23 cellular contexts compared by ENCODE assay signal in genomic region chr9:129629251-129629650, GRCh38. TPM values are rescaled to one million over a fixed set of nuclear protein-coding genes. Genes with fewer than 3 reads are reported as not detected.
A peak's percentile ranks its signal among the peaks of the same experiment; 100 is the strongest.
DNase-seq lines count a peak whose midpoint lies in the region; ATAC-seq, FAIRE-seq and TF ChIP-seq lines count a peak whose summit lies in the region.
"Had no signal": no experiment of that assay in that cellular context is flagged by ENCODE, and none has a peak within 500 bp of the region (broad histone marks: within the 10 kb centered on the region; RNA-seq: fewer than 3 reads in every experiment).

No MANE protein-coding gene starts in this region.

- no peak for TF ChIP-seq RAD21 in A549 (conservative IDR thresholded peaks at IDR 0.05 in 1 of 2, IDR thresholded peaks at IDR 0.05 in 1 of 2)

- H3K36me3 Mint-ChIP-seq in activated T-helper 2 cell treated with anti-CD3 and anti-CD28 coated beads, Interferon-gamma antibody, Interleukin-2, Interleukin-4, amounts not matched to agents 10 μg/mL and 5 μg/mL and 100 μg/mL, durations not matched to agents 14 hours and 24 hours and 36 hours (ENCODE audit: low read depth) = peaks cover 51% of the 10 kb centered on the region
- no peaks in the 10 kb centered on the region for H3K36me3 Mint-ChIP-seq in natural killer cell treated with Interleukin-12 subunit alpha and Interleukin-12 subunit beta and Interleukin-15 and Interleukin-18, amount 100 ng/mL, for 72 hours
- H3K36me3 Mint-ChIP-seq in progenitor cell of endocrine pancreas (ENCODE audit: insufficient read depth) = peaks cover 2% of the 10 kb centered on the region

- no peaks in the 10 kb centered on the region for H3K27me3 ChIP-seq in BLaER1 treated with 17β-estradiol and CSF1 and Interleukin-3, amounts not matched to agents 10 nM and 100 nM
- H3K27me3 ChIP-seq: BE2C, body of pancreas, esophagus squamous epithelium, neutrophil had no signal

- peak overlapping the region; percentile 86; the same call in 2 of the 3 replicates for H3K4me2 ChIP-seq in A549
- H3K4me2 ChIP-seq in BLaER1 treated with 17β-estradiol and CSF1 and Interleukin-3, amounts not matched to agents 10 nM and 100 nM = peak overlapping the region in 10 of 11 experiments; percentile 45 to 100 (median 94); a peak in 19 of 22 replicates

- H3K4me3 ChIP-seq in A549 = no peak overlapping the region
- H3K4me3 ChIP-seq in BLaER1 treated with 17β-estradiol and CSF1 and Interleukin-3, amounts not matched to agents 10 nM and 100 nM = no peak overlapping the region
- H3K4me3 ChIP-seq: body of pancreas, esophagus squamous epithelium had no signal

- TF ChIP-seq CTCF in A549 (IDR thresholded peaks at IDR 0.05) (no peak), progenitor cell of endocrine pancreas (IDR thresholded peaks at IDR 0.05; ENCODE audit: unreplicated experiment) (no peak)

- CTCF ChIA-PET in A549 (lab: Yijun Ruan, JAX) = interaction anchor here (0.6 to 26.2 kb wide), 8 partner anchors 9 to 496 kb away, joined by 3 to 947 read pairs (median 10); partner anchors contain the start of genes ASB6 and C9orf50

- H3K9me3 Mint-ChIP-seq in activated T-helper 2 cell treated with anti-CD3 and anti-CD28 coated beads, Interferon-gamma antibody, Interleukin-2, Interleukin-4, amounts not matched to agents 10 μg/mL and 5 μg/mL and 100 μg/mL, durations not matched to agents 14 hours and 24 hours and 36 hours = no peaks in the 10 kb centered on the region
- H3K9me3 Mint-ChIP-seq in natural killer cell treated with Interleukin-12 subunit alpha and Interleukin-12 subunit beta and Interleukin-15 and Interleukin-18, amount 100 ng/mL, for 72 hours = no peaks in the 10 kb centered on the region
- no peaks in the 10 kb centered on the region for H3K9me3 Mint-ChIP-seq in progenitor cell of endocrine pancreas (ENCODE audit: low read depth)
- H3K9me3 Mint-ChIP-seq: activated CD4-positive, alpha-beta T cell treated with anti-CD3 and anti-CD28 coated beads, Interleukin-2, amount 10 ng/mL, durations not matched to agents 24 days and 14 days had no signal

- WGBS in A549 (ENCODE audit: missing lambda C conversion rate) = 88% methylated on average over 5 of the region's 5 CpGs

- peak overlapping the region in 9 of 11 experiments; percentile 11 to 98 (median 91); a peak in 13 of 22 replicates for H3K9ac ChIP-seq in BLaER1 treated with 17β-estradiol and CSF1 and Interleukin-3, amounts not matched to agents 10 nM and 100 nM

- POLR2A ChIA-PET in A549 (lab: Yijun Ruan, JAX) = no interaction called here

- peaks cover 24% of the 10 kb centered on the region for H3K4me1 ChIP-seq in A549
- peaks cover 72 to 81% (median 75%) of the 10 kb centered on the region in 10 experiments for H3K4me1 ChIP-seq in BLaER1 treated with 17β-estradiol and CSF1 and Interleukin-3, amounts not matched to agents 10 nM and 100 nM

- peaks cover 28 to 69% (median 61%) of the 10 kb centered on the region in 11 experiments for H3K36me3 ChIP-seq in BLaER1 treated with 17β-estradiol and CSF1 and Interleukin-3, amounts not matched to agents 10 nM and 100 nM

- H3K9me3 ChIP-seq in A549 = no peaks in the 10 kb centered on the region
- H3K9me3 ChIP-seq in BLaER1 treated with 17β-estradiol and CSF1 and Interleukin-3, amounts not matched to agents 10 nM and 100 nM (replicated peaks in 1 of 11) = no peaks in the 10 kb centered on the region
- H3K9me3 ChIP-seq: BE2C, body of pancreas, esophagus squamous epithelium, neutrophil had no signal

- no peak for FAIRE-seq in A549 (lab: Jason Lieb, UNC)
- FAIRE-seq: GM18507 had no signal

- H3K4me1 Mint-ChIP-seq in activated T-helper 2 cell treated with anti-CD3 and anti-CD28 coated beads, Interferon-gamma antibody, Interleukin-2, Interleukin-4, amounts not matched to agents 10 μg/mL and 5 μg/mL and 100 μg/mL, durations not matched to agents 14 hours and 24 hours and 36 hours (ENCODE audit: low read depth) = peaks cover 42% of the 10 kb centered on the region
- H3K4me1 Mint-ChIP-seq in natural killer cell treated with Interleukin-12 subunit alpha and Interleukin-12 subunit beta and Interleukin-15 and Interleukin-18, amount 100 ng/mL, for 72 hours (ENCODE audit: low read depth in 2 of 2) = peaks cover 49 to 50% of the 10 kb centered on the region in 2 donors
- H3K4me1 Mint-ChIP-seq in progenitor cell of endocrine pancreas (ENCODE audit: low read depth) = peaks cover 16% of the 10 kb centered on the region

- no peak for ATAC-seq in A549
- no peak for ATAC-seq in natural killer cell treated with Interleukin-12 subunit alpha and Interleukin-12 subunit beta and Interleukin-15 and Interleukin-18, amount 100 ng/mL, for 72 hours
- no peak for ATAC-seq in GM19351 (IDR thresholded peaks at IDR 0.05; ENCODE audit: unreplicated experiment)
- ATAC-seq in esophagus mucosa = no peak
- ATAC-seq: body of pancreas, HCT116, PC-3, right cardiac atrium had no signal

- intact Hi-C loops in activated T-helper 2 cell treated with anti-CD3 and anti-CD28 coated beads, Interferon-gamma antibody, Interleukin-2, Interleukin-4, amounts not matched to agents 10 μg/mL and 5 μg/mL and 100 μg/mL, durations not matched to agents 14 hours and 24 hours and 36 hours (cut with micrococcal nuclease) = loop anchor here (10.0 kb wide), 1 partner anchor 144 kb away; no protein-coding TSS in a partner anchor

- TF ChIP-seq POLR2A in A549 (IDR thresholded peaks at IDR 0.05; ENCODE audit: low read length) = no peak

- peak overlapping the region; percentile 21 for H3K4me3 Mint-ChIP-seq in activated T-helper 2 cell treated with anti-CD3 and anti-CD28 coated beads, Interferon-gamma antibody, Interleukin-2, Interleukin-4, amounts not matched to agents 10 μg/mL and 5 μg/mL and 100 μg/mL, durations not matched to agents 14 hours and 24 hours and 36 hours (ENCODE audit: low read depth)
- H3K4me3 Mint-ChIP-seq in natural killer cell treated with Interleukin-12 subunit alpha and Interleukin-12 subunit beta and Interleukin-15 and Interleukin-18, amount 100 ng/mL, for 72 hours = peak overlapping the region; percentile 30
- no peak overlapping the region for H3K4me3 Mint-ChIP-seq in progenitor cell of endocrine pancreas (ENCODE audit: low read depth)
- H3K4me3 Mint-ChIP-seq: activated CD4-positive, alpha-beta T cell treated with anti-CD3 and anti-CD28 coated beads, Interleukin-2, amount 10 ng/mL, durations not matched to agents 24 days and 14 days had no signal

- no peaks in the 10 kb centered on the region for H3K27me3 Mint-ChIP-seq in activated T-helper 2 cell treated with anti-CD3 and anti-CD28 coated beads, Interferon-gamma antibody, Interleukin-2, Interleukin-4, amounts not matched to agents 10 μg/mL and 5 μg/mL and 100 μg/mL, durations not matched to agents 14 hours and 24 hours and 36 hours (ENCODE audit: low read depth)
- H3K27me3 Mint-ChIP-seq in natural killer cell treated with Interleukin-12 subunit alpha and Interleukin-12 subunit beta and Interleukin-15 and Interleukin-18, amount 100 ng/mL, for 72 hours = no peaks in the 10 kb centered on the region
- no peaks in the 10 kb centered on the region for H3K27me3 Mint-ChIP-seq in progenitor cell of endocrine pancreas
- H3K27me3 Mint-ChIP-seq: activated CD4-positive, alpha-beta T cell treated with anti-CD3 and anti-CD28 coated beads, Interleukin-2, amount 10 ng/mL, durations not matched to agents 24 days and 14 days had no signal

- peaks cover 68 to 78% (median 73%) of the 10 kb centered on the region in 11 experiments for H4K20me1 ChIP-seq in BLaER1 treated with 17β-estradiol and CSF1 and Interleukin-3, amounts not matched to agents 10 nM and 100 nM

- DNase-seq in A549 (ENCODE audit: low read depth in 1 of 2, low spot score in 1 of 2) (no peak), progenitor cell of endocrine pancreas (ENCODE audit: low spot score, unreplicated experiment) (no peak)
- DNase-seq in activated T-helper 2 cell treated with anti-CD3 and anti-CD28 coated beads, Interferon-gamma antibody, Interleukin-2, Interleukin-4, amounts not matched to agents 10 μg/mL and 5 μg/mL and 100 μg/mL, durations not matched to agents 14 hours and 24 hours and 36 hours (ENCODE audit: low spot score) = no peak
- no peak for DNase-seq in natural killer cell treated with Interleukin-12 subunit alpha and Interleukin-12 subunit beta and Interleukin-15 and Interleukin-18, amount 100 ng/mL, for 72 hours (ENCODE audit: low spot score)
- DNase-seq: activated CD4-positive, alpha-beta T cell treated with anti-CD3 and anti-CD28 coated beads, Interleukin-2, amount 10 ng/mL, durations not matched to agents 24 days and 14 days; BE2C; body of pancreas; DMS153; esophagus squamous epithelium; mesendoderm; MM.1S; NCI-H187; PC-3; right cardiac atrium; stimulated activated CD4-positive, alpha-beta T cell treated with anti-CD3 and anti-CD28 coated beads, Interleukin-2, amount 100 ng/mL, for 24 hours; substantia nigra had no signal

- no peak overlapping the region for H3K27ac Mint-ChIP-seq in activated T-helper 2 cell treated with anti-CD3 and anti-CD28 coated beads, Interferon-gamma antibody, Interleukin-2, Interleukin-4, amounts not matched to agents 10 μg/mL and 5 μg/mL and 100 μg/mL, durations not matched to agents 14 hours and 24 hours and 36 hours
- H3K27ac Mint-ChIP-seq in natural killer cell treated with Interleukin-12 subunit alpha and Interleukin-12 subunit beta and Interleukin-15 and Interleukin-18, amount 100 ng/mL, for 72 hours = peak overlapping the region; percentile 26 to 53
- no peak overlapping the region for H3K27ac Mint-ChIP-seq in progenitor cell of endocrine pancreas

- no peak overlapping the region for H3K27ac ChIP-seq in A549
- peak overlapping the region in 1 of 11 experiments; percentile 99; a peak in 2 of 22 replicates for H3K27ac ChIP-seq in BLaER1 treated with 17β-estradiol and CSF1 and Interleukin-3, amounts not matched to agents 10 nM and 100 nM
- H3K27ac ChIP-seq: body of pancreas, esophagus squamous epithelium, neutrophil had no signal

- TF ChIP-seq EP300 in A549 (IDR thresholded peaks at IDR 0.05) = no peak

RNA-seq across cellular contexts. Expression of gene NTMT1, which starts 3.3 kb away (rescaled TPM):
- polyA plus RNA-seq in A549 (2011; rRNA removed) = 39.2 and 49.4 TPM in 2 replicates
- 114 and 118 TPM in 2 replicates for polyA plus RNA-seq in A549 (2012; cell fraction: cytosol; rRNA removed)
- polyA plus RNA-seq in A549 (2012; cell fraction: nucleus; rRNA removed) = 71.4 and 87.0 TPM in 2 replicates
- polyA plus RNA-seq in A549 (2017; fragmentation: RNase III; extraction: RNeasy Plus Mini Kit Qiagen cat#74134 plus additional on column Dnase treatment) = 75.8 to 96.4 TPM (median 92.2 TPM) in 3 replicates
- polyA minus RNA-seq in A549 (2011; rRNA and poly(A)+ RNA removed) = 29.6 and 37.6 TPM in 2 replicates
- total RNA-seq in activated T-helper 2 cell treated with anti-CD3 and anti-CD28 coated beads, Interferon-gamma antibody, Interleukin-2, Interleukin-4, amounts not matched to agents 10 μg/mL and 5 μg/mL and 100 μg/mL, durations not matched to agents 14 hours and 24 hours and 36 hours = 58.4 and 61.5 TPM in 2 replicates
- total RNA-seq in natural killer cell treated with Interleukin-12 subunit alpha and Interleukin-12 subunit beta and Interleukin-15 and Interleukin-18, amount 100 ng/mL, for 72 hours = 10 to 100 TPM; 28.9 to 63.1 TPM
- 25.9 and 26.8 TPM in 2 replicates for total RNA-seq in progenitor cell of endocrine pancreas
- 18.8 TPM for total RNA-seq in esophagus mucosa

RNA-seq across cellular contexts. Expression of gene C9orf50, which starts 8.3 kb away (rescaled TPM):
- polyA plus RNA-seq in A549 (2011; rRNA removed) (0.10 TPM in 1 of 2 replicates, not detected in the other), A549 (2017; fragmentation: RNase III; extraction: RNeasy Plus Mini Kit Qiagen cat#74134 plus additional on column Dnase treatment) (0.05 TPM in 1 of 3 replicates, not detected in the others)
- 0.08 TPM in 1 of 2 replicates, not detected in the other for polyA plus RNA-seq in A549 (2012; cell fraction: cytosol; rRNA removed)
- 0.07 TPM in 1 of 2 replicates, not detected in the other for polyA plus RNA-seq in A549 (2012; cell fraction: nucleus; rRNA removed)
- polyA minus RNA-seq in A549 (2011; rRNA and poly(A)+ RNA removed) = not detected in 2 replicates
- total RNA-seq in activated T-helper 2 cell treated with anti-CD3 and anti-CD28 coated beads, Interferon-gamma antibody, Interleukin-2, Interleukin-4, amounts not matched to agents 10 μg/mL and 5 μg/mL and 100 μg/mL, durations not matched to agents 14 hours and 24 hours and 36 hours = not detected in 2 replicates
- not detected for total RNA-seq in natural killer cell treated with Interleukin-12 subunit alpha and Interleukin-12 subunit beta and Interleukin-15 and Interleukin-18, amount 100 ng/mL, for 72 hours
- total RNA-seq in progenitor cell of endocrine pancreas (0.27 and 0.43 TPM in 2 replicates), esophagus mucosa (not detected)
- total RNA-seq: activated CD4-positive, alpha-beta T cell treated with anti-CD3 and anti-CD28 coated beads, Interleukin-2, amount 10 ng/mL, durations not matched to agents 24 days and 14 days; body of pancreas; esophagus squamous epithelium; PC-3; SK-MEL-5 had no signal
- polyA plus RNA-seq: right cardiac atrium had no signal

RNA-seq across cellular contexts. Expression of gene ASB6, which starts 12.7 kb away (rescaled TPM):
- 9.2 and 9.4 TPM in 2 replicates for polyA plus RNA-seq in A549 (2011; rRNA removed)
- 19.0 and 23.7 TPM in 2 replicates for polyA plus RNA-seq in A549 (2012; cell fraction: cytosol; rRNA removed)
- polyA plus RNA-seq in A549 (2012; cell fraction: nucleus; rRNA removed) = 31.4 and 37.7 TPM in 2 replicates
- 16.3 to 17.3 TPM (median 16.3 TPM) in 3 replicates for polyA plus RNA-seq in A549 (2017; fragmentation: RNase III; extraction: RNeasy Plus Mini Kit Qiagen cat#74134 plus additional on column Dnase treatment)
- 7.4 and 8.4 TPM in 2 replicates for polyA minus RNA-seq in A549 (2011; rRNA and poly(A)+ RNA removed)
- total RNA-seq in activated T-helper 2 cell treated with anti-CD3 and anti-CD28 coated beads, Interferon-gamma antibody, Interleukin-2, Interleukin-4, amounts not matched to agents 10 μg/mL and 5 μg/mL and 100 μg/mL, durations not matched to agents 14 hours and 24 hours and 36 hours = 21.4 and 22.1 TPM in 2 replicates
- total RNA-seq in natural killer cell treated with Interleukin-12 subunit alpha and Interleukin-12 subunit beta and Interleukin-15 and Interleukin-18, amount 100 ng/mL, for 72 hours = 10 to 100 TPM; 31.0 to 42.5 TPM
- total RNA-seq in progenitor cell of endocrine pancreas = 19.7 and 20.5 TPM in 2 replicates
- 11.4 TPM for total RNA-seq in esophagus mucosa

RNA-seq across cellular contexts. Expression of gene PRRX2, which starts 36.2 kb away (rescaled TPM):
- polyA plus RNA-seq in A549 (2011; rRNA removed) (0.90 and 0.95 TPM in 2 replicates), A549 (2017; fragmentation: RNase III; extraction: RNeasy Plus Mini Kit Qiagen cat#74134 plus additional on column Dnase treatment) (2.2 to 2.7 TPM (median 2.3 TPM) in 3 replicates)
- polyA plus RNA-seq in A549 (2012; cell fraction: cytosol; rRNA removed) = 4.3 and 6.6 TPM in 2 replicates
- polyA plus RNA-seq in A549 (2012; cell fraction: nucleus; rRNA removed) = 3.9 and 5.1 TPM in 2 replicates
- 0.79 and 1.0 TPM in 2 replicates for polyA minus RNA-seq in A549 (2011; rRNA and poly(A)+ RNA removed)
- 5.0 and 5.1 TPM in 2 replicates for total RNA-seq in activated T-helper 2 cell treated with anti-CD3 and anti-CD28 coated beads, Interferon-gamma antibody, Interleukin-2, Interleukin-4, amounts not matched to agents 10 μg/mL and 5 μg/mL and 100 μg/mL, durations not matched to agents 14 hours and 24 hours and 36 hours
- not detected for total RNA-seq in natural killer cell treated with Interleukin-12 subunit alpha and Interleukin-12 subunit beta and Interleukin-15 and Interleukin-18, amount 100 ng/mL, for 72 hours
- total RNA-seq in progenitor cell of endocrine pancreas (0.79 and 0.91 TPM in 2 replicates), esophagus mucosa (1.5 TPM)

Comparison
In these comparisons a context has a peak if more than half of its experiments do, and no peak if none do; other contexts are left out.
1. H3K27ac Mint-ChIP-seq: peak in natural killer cell treated with Interleukin-12 subunit alpha and Interleukin-12 subunit beta and Interleukin-15 and Interleukin-18, amount 100 ng/mL, for 72 hours (2 of 2); none in activated T-helper 2 cell treated with anti-CD3 and anti-CD28 coated beads, Interferon-gamma antibody, Interleukin-2, Interleukin-4, amounts not matched to agents 10 μg/mL and 5 μg/mL and 100 μg/mL, durations not matched to agents 14 hours and 24 hours and 36 hours (single experiment) and progenitor cell of endocrine pancreas (single experiment).